ENCODE assay signal across 8 cellular contexts in genomic region chr7:139231513-139232376, GRCh38. TPM values are rescaled to one million over a fixed set of nuclear protein-coding genes. Genes with fewer than 3 reads are reported as not detected.
A peak's percentile ranks its signal among the peaks of the same experiment; 100 is the strongest.
DNase-seq lines count a peak whose midpoint lies in the region; ATAC-seq, FAIRE-seq and TF ChIP-seq lines count a peak whose summit lies in the region.

No MANE protein-coding gene starts in this region.

- peak overlapping the region; percentile 81 for H3K4me3 Mint-ChIP-seq in Calu3 (ENCODE audit: low read depth, unreplicated experiment)

- H3K9ac ChIP-seq in mammary epithelial cell (ENCODE audit: insufficient read depth, low read length) (peak overlapping the region; percentile 91), keratinocyte (ENCODE audit: control insufficient read depth, extremely low read depth, insufficient read depth, low read length) (peak overlapping the region; percentile 94)

- no peaks in the 10 kb centered on the region for H3K27me3 Mint-ChIP-seq in Calu3 (ENCODE audit: unreplicated experiment)

- H3K4me3 ChIP-seq in mammary epithelial cell (replicated peaks in 1 of 3; ENCODE audit: insufficient read depth in 1 of 3, low read depth in 2 of 3, low read length in 3 of 3) (peak overlapping the region; percentile 97 to 99 (median 98)), keratinocyte (ENCODE audit: control insufficient read depth in 2 of 3, extremely low read depth in 1 of 3, insufficient read depth in 2 of 3, low read depth in 1 of 3, low read length in 3 of 3) (peak overlapping the region; percentile 89 to 96 (median 93))

- ATAC-seq in GM19455 (IDR thresholded peaks at IDR 0.05; ENCODE audit: unreplicated experiment) (peak; percentile 38), HG03558 (IDR thresholded peaks at IDR 0.05; ENCODE audit: extremely low read depth, unreplicated experiment) (peak; percentile 10)

- in situ Hi-C loops in mammary epithelial cell (cut with MboI; ENCODE audit: low sequenced_read_pairs in 2 of 2), result loop anchor here in 1 of 2 donors (10.0 kb wide), 1 partner anchor 117 kb away; no protein-coding TSS in a partner anchor

- peaks cover 11% of the 10 kb centered on the region for H3K4me1 ChIP-seq in mammary epithelial cell (ENCODE audit: insufficient read depth, low read length)
- peaks cover 15% of the 10 kb centered on the region for H3K4me1 ChIP-seq in keratinocyte (ENCODE audit: control insufficient read depth, extremely low read depth, insufficient read depth, low read length)

- H3K4me2 ChIP-seq in mammary epithelial cell (ENCODE audit: insufficient read depth, low read depth, low read length) (peak overlapping the region; percentile 97), keratinocyte (ENCODE audit: control insufficient read depth, extremely low read depth, insufficient read depth, low read depth, low read length) (peak overlapping the region; percentile 94)

- H3K27ac Mint-ChIP-seq in Calu3 (ENCODE audit: unreplicated experiment), result peak overlapping the region; percentile 82

- H3K9me3 ChIP-seq in mammary epithelial cell (replicated peaks; ENCODE audit: insufficient read depth, low read length), result no peaks in the 10 kb centered on the region
- H3K9me3 ChIP-seq in keratinocyte (ENCODE audit: control insufficient read depth, low read depth, low read length), result no peaks in the 10 kb centered on the region

- H3K36me3 ChIP-seq in mammary epithelial cell (ENCODE audit: insufficient read depth, low read length) (no peaks in the 10 kb centered on the region), keratinocyte (ENCODE audit: control insufficient read depth in 2 of 2, extremely low read depth in 1 of 2, insufficient read depth in 2 of 2, low read length in 2 of 2) (no peaks in the 10 kb centered on the region)

- dilution Hi-C loops in mammary epithelial cell (cut with HindIII; ENCODE audit: low sequenced_read_pairs) (no loop called here), keratinocyte (cut with MboI; ENCODE audit: extremely low pct_ligation_motif_present, low sequenced_read_pairs) (no loop called here)

- BruUV-seq in Calu3 (replicated peaks; lab: Mats Ljungman, UMichigan) (no TSS peak), mammary epithelial cell (replicated peaks; lab: Mats Ljungman, UMichigan) (no TSS peak)

- FAIRE-seq in keratinocyte (lab: Jason Lieb, UNC), result no peak

- H3K36me3 Mint-ChIP-seq in Calu3 (ENCODE audit: insufficient read depth, unreplicated experiment), result peaks cover 29% of the 10 kb centered on the region

- H3K79me2 ChIP-seq in mammary epithelial cell (ENCODE audit: insufficient read depth, low read length), result peaks cover 49% of the 10 kb centered on the region
- H3K79me2 ChIP-seq in keratinocyte (ENCODE audit: control insufficient read depth, insufficient read depth, low read length), result peaks cover 21% of the 10 kb centered on the region

- peak overlapping the region; percentile 90 for H3K27ac ChIP-seq in mammary epithelial cell (ENCODE audit: insufficient read depth, low read depth, low read length)
- H3K27ac ChIP-seq in keratinocyte (ENCODE audit: control insufficient read depth, insufficient read depth, low read length), result peak overlapping the region; percentile 90

- WGBS in mammary epithelial cell (ENCODE audit: low coverage, missing lambda C conversion rate), result 1% methylated on average over 19 of the region's 101 CpGs

- H3K9me1 ChIP-seq in keratinocyte (ENCODE audit: control insufficient read depth, extremely low read depth, insufficient read depth, low read length), result no peaks in the 10 kb centered on the region

- TF ChIP-seq CTCF in Calu3 (IDR thresholded peaks at IDR 0.05; ENCODE audit: unreplicated experiment) (no peak), mammary epithelial cell (conservative IDR thresholded peaks at IDR 0.05 in 1 of 2, IDR thresholded peaks at IDR 0.05 in 1 of 2; ENCODE audit: extremely low read depth in 1 of 2, insufficient read depth in 1 of 2, low read depth in 1 of 2, low read length in 2 of 2) (no peak), keratinocyte (optimal IDR thresholded peaks at IDR 0.05 in 1 of 3, IDR thresholded peaks at IDR 0.05 in 1 of 3, conservative IDR thresholded peaks at IDR 0.05 in 1 of 3; ENCODE audit: extremely low read depth in 1 of 3, insufficient read depth in 2 of 3, low read length in 3 of 3) (no peak)

- H2AFZ ChIP-seq in mammary epithelial cell (ENCODE audit: low read depth, low read length) (peak overlapping the region; percentile 97), keratinocyte (ENCODE audit: control insufficient read depth, low read length) (peak overlapping the region; percentile 99)

- CTCF ChIA-PET in Calu3 (lab: Charles Lee), result interaction anchor here (1.0 to 1.2 kb wide), 2 partner anchors 11 to 108 kb away, joined by 3 read pairs; no protein-coding TSS in a partner anchor
- CTCF ChIA-PET in mammary epithelial cell (lab: Charles Lee; ENCODE audit: low non-redundant PET), result no interaction called here

- H3K9me3 Mint-ChIP-seq in Calu3 (ENCODE audit: low read depth, unreplicated experiment), result no peaks in the 10 kb centered on the region

- intact Hi-C loops in Calu3 (cut with micrococcal nuclease; ENCODE audit: unreplicated experiment), result loop anchor here (10.0 kb wide), 1 partner anchor 127 kb away; the partner anchor contains the start of gene ZC3HAV1
- intact Hi-C loops in mammary epithelial cell (cut with micrococcal nuclease), result loop anchor here (1.0 to 2.0 kb wide), 4 partner anchors 98 to 128 kb away; partner anchors contain the start of genes LUC7L2 and ZC3HAV1

- peaks cover 9% of the 10 kb centered on the region for H3K4me1 Mint-ChIP-seq in Calu3 (ENCODE audit: low read depth, unreplicated experiment)

- DNase-seq in Calu3, result peak; percentile 37
- peak in 3 of 5 experiments; percentile 10 to 35 (median 26) for DNase-seq in T-helper 2 cell
- peak; percentile 48 for DNase-seq in mammary epithelial cell
- DNase-seq in keratinocyte (ENCODE audit: low read depth, low spot score), result no peak
- peak in 3 of 4 experiments; percentile 1 to 7 (median 3) for DNase-seq in stimulated activated CD4-positive, alpha-beta T cell treated with anti-CD3 and anti-CD28 coated beads, Interleukin-1b, Interleukin-23, amount 100 ng/mL, for 24 hours (ENCODE audit: low read depth in 4 of 4, low spot score in 1 of 4)
- DNase-seq in SKM-1 treated with dmso at 0.1 percent for 144 hours (lab: John Stamatoyannopoulos, UW; ENCODE audit: unreplicated experiment), result no peak

- H4K20me1 ChIP-seq in mammary epithelial cell (ENCODE audit: insufficient read depth, low read length), result no peaks in the 10 kb centered on the region
- H4K20me1 ChIP-seq in keratinocyte (ENCODE audit: control insufficient read depth, extremely low read depth, insufficient read depth, low read length), result no peaks in the 10 kb centered on the region

- no peaks in the 10 kb centered on the region for H3K27me3 ChIP-seq in mammary epithelial cell (ENCODE audit: insufficient read depth, low read length)
- H3K27me3 ChIP-seq in keratinocyte (ENCODE audit: control insufficient read depth, extremely low read depth, insufficient read depth, low read length), result no peaks in the 10 kb centered on the region

RNA-seq across cellular contexts. Expression of gene UBN2, which starts 0.7 kb away (rescaled TPM):
- total RNA-seq in Calu3 (2022) (19.2 and 23.0 TPM in 2 replicates), mammary epithelial cell (10 to 100 TPM in 1 of 2 donors, 1 to 10 TPM in 1; 7.3 to 11.9 TPM)
- polyA plus RNA-seq in mammary epithelial cell (1.4 TPM), keratinocyte (1.8 to 3.0 TPM (median 2.4 TPM) in 3 replicates)
- polyA minus RNA-seq in mammary epithelial cell (3.6 TPM), keratinocyte (2.1 to 8.3 TPM (median 5.5 TPM) in 3 replicates)
- 13.7 TPM for polyA plus RNA-seq in keratinocyte (2011; ENCODE audit: low read depth)
- polyA plus RNA-seq in keratinocyte (2011; cell fraction: cytosol; rRNA removed), result 0.88 and 1.6 TPM in 2 replicates
- polyA plus RNA-seq in keratinocyte (2011; cell fraction: nucleus; rRNA removed), result 6.3 and 7.6 TPM in 2 replicates
- polyA plus RNA-seq in keratinocyte (2012; ENCODE audit: low replicate concordance), result 1.3 and 4.2 TPM in 2 replicates
- 3.1 TPM for polyA minus RNA-seq in keratinocyte (2011; cell fraction: cytosol; rRNA and poly(A)+ RNA removed)
- polyA minus RNA-seq in keratinocyte (2011; cell fraction: nucleus; rRNA and poly(A)+ RNA removed), result 6.6 and 13.8 TPM in 2 replicates

Comparison
In these comparisons a context has a peak if more than half of its experiments do, and no peak if none do; other contexts are left out.
1. DNase-seq: peak in Calu3 (single experiment), T-helper 2 cell (3 of 5), mammary epithelial cell (single experiment) and stimulated activated CD4-positive, alpha-beta T cell treated with anti-CD3 and anti-CD28 coated beads, Interleukin-1b, Interleukin-23, amount 100 ng/mL, for 24 hours (3 of 4); none in keratinocyte (single experiment) and SKM-1 treated with dmso at 0.1 percent for 144 hours (single experiment).